Comparison of ENCODE assay signal across 8 cellular contexts in genomic region chr17:47188266-47188665, GRCh38. TPM values are rescaled to one million over a fixed set of nuclear protein-coding genes. Genes with fewer than 3 reads are reported as not detected.
DNase-seq lines count a peak whose midpoint lies in the region; ATAC-seq and TF ChIP-seq lines count a peak whose summit lies in the region.

No MANE protein-coding gene starts in this region.

- peak overlapping the region; percentile 99 for H3K4me3 Mint-ChIP-seq in GM23338
- peak overlapping the region; percentile 91 for H3K4me3 Mint-ChIP-seq in T-helper 1 cell treated with Interleukin-12 subunit alpha and Interleukin-12 subunit beta and Interleukin-4 antibody, amounts not matched to agents 30 μg/mL and 1 μg/mL, for 36 hours
- H3K4me3 Mint-ChIP-seq in natural killer cell treated with Interleukin-12 subunit alpha and Interleukin-12 subunit beta and Interleukin-15 and Interleukin-18, amount 100 ng/mL, for 72 hours: peak overlapping the region; percentile 92

- no peaks in the 10 kb centered on the region for H3K36me3 ChIP-seq in GM23338 (ENCODE audit: insufficient read depth)

- TF ChIP-seq CTCF in AG10803 (conservative IDR thresholded peaks at IDR 0.05; ENCODE audit: low read length) (no peak), GM23338 (conservative IDR thresholded peaks at IDR 0.05; ENCODE audit: low read depth in 2 of 2) (no peak)

- ATAC-seq in GM23338 (peak; percentile 6), GM21423 (IDR thresholded peaks at IDR 0.05; ENCODE audit: unreplicated experiment) (no peak), HG02678 (IDR thresholded peaks at IDR 0.05; ENCODE audit: unreplicated experiment) (no peak), HG03039 (IDR thresholded peaks at IDR 0.05; ENCODE audit: unreplicated experiment) (no peak)
- ATAC-seq in natural killer cell treated with Interleukin-12 subunit alpha and Interleukin-12 subunit beta and Interleukin-15 and Interleukin-18, amount 100 ng/mL, for 72 hours: no peak

- peak overlapping the region; percentile 87 for H3K4me3 ChIP-seq in AG10803 (ENCODE audit: low read length)
- peak overlapping the region; percentile 95 for H3K4me3 ChIP-seq in GM23338

- peak; percentile 29 for TF ChIP-seq POLR2A in erythroblast (IDR thresholded peaks at IDR 0.05; ENCODE audit: low read length)

- no peaks in the 10 kb centered on the region for H3K9me2 ChIP-seq in GM23338 (ENCODE audit: insufficient read depth)

- H3K36me3 Mint-ChIP-seq in GM23338 (ENCODE audit: low read depth): no peaks in the 10 kb centered on the region
- peaks cover 6% of the 10 kb centered on the region for H3K36me3 Mint-ChIP-seq in T-helper 1 cell treated with Interleukin-12 subunit alpha and Interleukin-12 subunit beta and Interleukin-4 antibody, amounts not matched to agents 30 μg/mL and 1 μg/mL, for 36 hours (ENCODE audit: low read depth)
- peaks cover 8% of the 10 kb centered on the region for H3K36me3 Mint-ChIP-seq in natural killer cell treated with Interleukin-12 subunit alpha and Interleukin-12 subunit beta and Interleukin-15 and Interleukin-18, amount 100 ng/mL, for 72 hours

- H2AFZ ChIP-seq in GM23338: peak overlapping the region; percentile 86

- H3K27me3 ChIP-seq in GM23338 (ENCODE audit: insufficient read depth): no peaks in the 10 kb centered on the region

- H3K9me3 Mint-ChIP-seq in GM23338: no peaks in the 10 kb centered on the region
- H3K9me3 Mint-ChIP-seq in T-helper 1 cell treated with Interleukin-12 subunit alpha and Interleukin-12 subunit beta and Interleukin-4 antibody, amounts not matched to agents 30 μg/mL and 1 μg/mL, for 36 hours: no peaks in the 10 kb centered on the region
- H3K9me3 Mint-ChIP-seq in natural killer cell treated with Interleukin-12 subunit alpha and Interleukin-12 subunit beta and Interleukin-15 and Interleukin-18, amount 100 ng/mL, for 72 hours: no peaks in the 10 kb centered on the region

- peak overlapping the region; percentile 74; the same call in 1 of the 2 replicates for H3K27ac ChIP-seq in GM23338 (ENCODE audit: low read depth)

- peaks cover 12% of the 10 kb centered on the region for H3K4me1 ChIP-seq in GM23338 (ENCODE audit: insufficient read depth)

- peak; percentile 57 for DNase-seq in AG10803 (ENCODE audit: low read depth)
- peak; percentile 16 for DNase-seq in GM23338 (ENCODE audit: low spot score)
- peak; percentile 87 to 89 for DNase-seq in erythroblast (lab: John Stamatoyannopoulos, UW)
- DNase-seq in natural killer cell treated with Interleukin-12 subunit alpha and Interleukin-12 subunit beta and Interleukin-15 and Interleukin-18, amount 100 ng/mL, for 72 hours (ENCODE audit: low spot score): no peak

- H3K4me1 Mint-ChIP-seq in GM23338: peaks cover 22% of the 10 kb centered on the region; the same call in 2 of the 3 replicates
- peaks cover 37% of the 10 kb centered on the region for H3K4me1 Mint-ChIP-seq in T-helper 1 cell treated with Interleukin-12 subunit alpha and Interleukin-12 subunit beta and Interleukin-4 antibody, amounts not matched to agents 30 μg/mL and 1 μg/mL, for 36 hours (ENCODE audit: low read depth)
- H3K4me1 Mint-ChIP-seq in natural killer cell treated with Interleukin-12 subunit alpha and Interleukin-12 subunit beta and Interleukin-15 and Interleukin-18, amount 100 ng/mL, for 72 hours (ENCODE audit: low read depth in 2 of 2): peaks cover 49 to 52% of the 10 kb centered on the region in 2 donors

- H3K27ac Mint-ChIP-seq in GM23338: peak overlapping the region; percentile 97
- H3K27ac Mint-ChIP-seq in T-helper 1 cell treated with Interleukin-12 subunit alpha and Interleukin-12 subunit beta and Interleukin-4 antibody, amounts not matched to agents 30 μg/mL and 1 μg/mL, for 36 hours: peak overlapping the region; percentile 89
- H3K27ac Mint-ChIP-seq in natural killer cell treated with Interleukin-12 subunit alpha and Interleukin-12 subunit beta and Interleukin-15 and Interleukin-18, amount 100 ng/mL, for 72 hours: peak overlapping the region; percentile 99 to 100

- peaks cover 3% of the 10 kb centered on the region for H3K27me3 Mint-ChIP-seq in GM23338 (ENCODE audit: insufficient read depth, low read depth, poor library complexity)
- no peaks in the 10 kb centered on the region for H3K27me3 Mint-ChIP-seq in T-helper 1 cell treated with Interleukin-12 subunit alpha and Interleukin-12 subunit beta and Interleukin-4 antibody, amounts not matched to agents 30 μg/mL and 1 μg/mL, for 36 hours (ENCODE audit: low read depth)
- no peaks in the 10 kb centered on the region for H3K27me3 Mint-ChIP-seq in natural killer cell treated with Interleukin-12 subunit alpha and Interleukin-12 subunit beta and Interleukin-15 and Interleukin-18, amount 100 ng/mL, for 72 hours

- H3K4me2 ChIP-seq in GM23338: peak overlapping the region; percentile 85

- no peaks in the 10 kb centered on the region for H3F3A ChIP-seq in GM23338 (replicated peaks; ENCODE audit: low read depth)

- H3K79me2 ChIP-seq in GM23338 (replicated peaks; ENCODE audit: insufficient read depth): peaks cover 54% of the 10 kb centered on the region

- peaks cover 30% of the 10 kb centered on the region for H4K20me1 ChIP-seq in GM23338 (replicated peaks; ENCODE audit: insufficient read depth)

TF ChIP-seq in GM23338, 12 proteins besides CTCF, POLR2A, EP300 and RAD21:
- no peak for TF ChIP-seq REST (IDR thresholded peaks at IDR 0.05; ENCODE audit: unreplicated experiment)
- no peak for TF ChIP-seq CREB1 (CRISPR knock-in tag; IDR thresholded peaks at IDR 0.05; ENCODE audit: low read depth)
- TF ChIP-seq POLR2AphosphoS5 (IDR thresholded peaks at IDR 0.05; ENCODE audit: low read depth): no peak
- no peak for TF ChIP-seq ETS1 (IDR thresholded peaks at IDR 0.05)
- no peak for TF ChIP-seq ZNF114 (CRISPR knock-in tag; IDR thresholded peaks at IDR 0.05)
- no peak for TF ChIP-seq STAT1 (IDR thresholded peaks at IDR 0.05; ENCODE audit: unreplicated experiment)
- TF ChIP-seq ZNF331 (CRISPR knock-in tag; IDR thresholded peaks at IDR 0.05; ENCODE audit: low read depth): no peak
- TF ChIP-seq NANOG (IDR thresholded peaks at IDR 0.05; ENCODE audit: borderline replicate concordance): no peak
- no peak for TF ChIP-seq EZH2 (IDR thresholded peaks at IDR 0.05; ENCODE audit: low read depth, unreplicated experiment)

RNA-seq across cellular contexts. Expression of gene CDC27, which starts 0.8 kb away (rescaled TPM):
- total RNA-seq in GM23338 (2014; rRNA removed; shearing (Covaris generic)): 47.9 and 49.7 TPM in 2 replicates
- polyA plus RNA-seq in GM23338 (2016; fragmentation: Nextera tagmentation; extraction: Ambion mirVana): 73.0 and 85.5 TPM in 2 replicates
- 100 to 1,000 TPM; 134 to 141 TPM for total RNA-seq in natural killer cell treated with Interleukin-12 subunit alpha and Interleukin-12 subunit beta and Interleukin-15 and Interleukin-18, amount 100 ng/mL, for 72 hours

RNA-seq across cellular contexts. Expression of gene MYL4, which starts 20.9 kb away (rescaled TPM):
- not detected in 2 replicates for total RNA-seq in GM23338 (2014; rRNA removed; shearing (Covaris generic))
- polyA plus RNA-seq in GM23338 (2016; fragmentation: Nextera tagmentation; extraction: Ambion mirVana): 0.44 and 2.5 TPM in 2 replicates
- 1 to 10 TPM in 1 of 2 donors, under 1 TPM in 1; 0.92 to 1.1 TPM for total RNA-seq in natural killer cell treated with Interleukin-12 subunit alpha and Interleukin-12 subunit beta and Interleukin-15 and Interleukin-18, amount 100 ng/mL, for 72 hours
